In the genomic region with DNA sequence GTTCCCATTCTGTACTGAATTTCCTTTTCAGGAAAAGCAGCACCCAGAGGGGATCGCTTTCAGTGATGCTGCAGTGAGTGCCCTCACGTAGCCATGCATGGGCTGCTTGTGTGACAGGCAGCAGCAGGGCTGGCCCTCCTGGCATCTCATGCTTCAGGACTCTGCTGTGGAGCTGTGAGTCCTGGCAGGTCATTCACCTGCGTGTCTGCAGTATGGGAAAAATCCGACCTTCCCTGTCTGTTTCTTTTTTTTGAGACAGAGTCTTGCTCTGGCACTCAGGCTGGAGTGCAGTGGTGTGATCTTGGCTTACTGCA, we compare ENCODE assay signal across 33 cellular contexts.
"Had no signal": no experiment of that assay in that cellular context is flagged by ENCODE, and none has a peak within 500 bp of the region (broad histone marks: within the 10 kb centered on the region; RNA-seq: fewer than 3 reads in every experiment).

No MANE protein-coding gene starts in this region.

- H3K36me3 ChIP-seq: ascending aorta, cardiac muscle cell had no signal

- H3K36me3 Mint-ChIP-seq: activated CD4-positive, alpha-beta memory T cell treated with anti-CD3 and anti-CD28 coated beads for 36 hours; activated naive CD4-positive, alpha-beta T cell treated with anti-CD3 and anti-CD28 coated beads, Interleukin-2, amount 10 ng/mL, durations not matched to agents 7 days and 5 days; activated naive CD4-positive, alpha-beta T cell treated with anti-CD3 and anti-CD28 coated beads, Interleukin-2, amount 50 U/mL, for 24 hours; activated naive CD8-positive, alpha-beta T cell treated with anti-CD3 and anti-CD28 coated beads, Interleukin-2, amount 10 ng/mL, durations not matched to agents 7 days and 5 days; brain had no signal

- H3K27ac ChIP-seq: ascending aorta, cardiac muscle cell, VCaP had no signal

- H3K27me3 Mint-ChIP-seq: activated B cell treated with CpG ODN at 0.5 μM for 24 hours; activated CD4-positive, alpha-beta memory T cell treated with anti-CD3 and anti-CD28 coated beads for 36 hours; activated CD4-positive, alpha-beta T cell treated with anti-CD3 and anti-CD28 coated beads, Interleukin-2, amount 10 ng/mL, durations not matched to agents 24 days and 14 days; activated CD8-positive, alpha-beta T cell treated with anti-CD3 and anti-CD28 coated beads for 36 hours; activated naive CD4-positive, alpha-beta T cell treated with anti-CD3 and anti-CD28 coated beads, Interleukin-2, amount 50 U/mL, for 24 hours; activated naive CD8-positive, alpha-beta T cell; activated naive CD8-positive, alpha-beta T cell treated with anti-CD3 and anti-CD28 coated beads, Interleukin-2, amount 10 ng/mL, durations not matched to agents 7 days and 5 days; activated naive CD8-positive, alpha-beta T cell treated with anti-CD3 and anti-CD28 coated beads, Interleukin-2, amount 50 U/mL, for 24 hours; brain; central memory CD8-positive, alpha-beta T cell had no signal

- H3K9me3 ChIP-seq: ascending aorta had no signal

- H3K4me3 ChIP-seq: ascending aorta, cardiac muscle cell had no signal

- H3K9me3 Mint-ChIP-seq: activated B cell treated with CpG ODN at 0.5 μM for 24 hours; activated CD4-positive, alpha-beta memory T cell treated with anti-CD3 and anti-CD28 coated beads for 36 hours; activated CD4-positive, alpha-beta T cell treated with anti-CD3 and anti-CD28 coated beads, Interleukin-2, amount 10 ng/mL, durations not matched to agents 24 days and 14 days; activated CD8-positive, alpha-beta T cell treated with anti-CD3 and anti-CD28 coated beads for 36 hours; activated naive CD4-positive, alpha-beta T cell treated with anti-CD3 and anti-CD28 coated beads, Interleukin-2, amount 10 ng/mL, durations not matched to agents 7 days and 5 days; activated naive CD4-positive, alpha-beta T cell treated with anti-CD3 and anti-CD28 coated beads, Interleukin-2, amount 50 U/mL, for 24 hours; activated naive CD8-positive, alpha-beta T cell treated with anti-CD3 and anti-CD28 coated beads, Interleukin-2, amount 10 ng/mL, durations not matched to agents 7 days and 5 days; activated naive CD8-positive, alpha-beta T cell treated with anti-CD3 and anti-CD28 coated beads, Interleukin-2, amount 50 U/mL, for 24 hours; activated T-cell treated with anti-CD3 and anti-CD28 coated beads, Interleukin-2, amount 50 U/mL, for 4 hours; activated T-helper 2 cell treated with anti-CD3 and anti-CD28 coated beads, Interferon-gamma antibody, Interleukin-2, Interleukin-4, amounts not matched to agents 10 μg/mL and 5 μg/mL and 100 μg/mL, durations not matched to agents 14 hours and 24 hours and 36 hours; brain; central memory CD8-positive, alpha-beta T cell; T-helper 1 cell treated with Interleukin-12 subunit alpha and Interleukin-12 subunit beta and Interleukin-4 antibody, amounts not matched to agents 30 μg/mL and 1 μg/mL, for 36 hours; T-helper 2 cell treated with Interferon-gamma antibody and Interleukin-4, amounts not matched to agents 5 μg/mL and 100 μg/mL, for 36 hours had no signal

- H3K27me3 ChIP-seq: ascending aorta, cardiac muscle cell had no signal

- DNase-seq: activated B cell treated with CpG ODN at 0.5 μM for 24 hours; activated CD4-positive, alpha-beta memory T cell treated with anti-CD3 and anti-CD28 coated beads for 36 hours; activated CD4-positive, alpha-beta T cell treated with anti-CD3 and anti-CD28 coated beads for 4 hours; activated CD4-positive, alpha-beta T cell treated with anti-CD3 and anti-CD28 coated beads, Interleukin-2, amount 10 ng/mL, durations not matched to agents 24 days and 14 days; activated CD4-positive, alpha-beta T cell treated with anti-CD3 and anti-CD28 coated beads, Interleukin-2, amount 50 U/mL, for 1 hour; activated CD4-positive, alpha-beta T cell treated with anti-CD3 and anti-CD28 coated beads, Interleukin-2, amount 50 U/mL, for 4 hours; activated CD4-positive, CD25-positive, alpha-beta regulatory T cell treated with anti-CD3 and anti-CD28 coated beads, Interleukin-2, amount 50 U/mL, for 72 hours; activated CD8-positive, alpha-beta T cell treated with anti-CD3 and anti-CD28 coated beads for 36 hours; activated effector memory CD4-positive, alpha-beta T cell treated with Interleukin-2 at 50 U/mL for 16 hours; activated gamma-delta T cell; activated naive CD4-positive, alpha-beta T cell treated with anti-CD3 and anti-CD28 coated beads, Interleukin-2, amount 10 ng/mL, durations not matched to agents 7 days and 5 days; activated naive CD4-positive, alpha-beta T cell treated with Interleukin-2 at 50 U/mL for 16 hours; activated naive CD8-positive, alpha-beta T cell treated with anti-CD3 and anti-CD28 coated beads, Interleukin-2, amount 10 ng/mL, durations not matched to agents 7 days and 5 days; activated naive CD8-positive, alpha-beta T cell treated with anti-CD3 and anti-CD28 coated beads, Interleukin-2, amount 50 U/mL, for 24 hours; activated T-cell treated with anti-CD3 and anti-CD28 coated beads for 4 hours; activated T-cell treated with anti-CD3 and anti-CD28 coated beads, Interleukin-2, amount 50 U/mL, for 1 hour; activated T-cell treated with anti-CD3 and anti-CD28 coated beads, Interleukin-2, amount 50 U/mL, for 4 hours; anterior cingulate cortex; caudate nucleus; SW 1271; T-helper 1 cell; T-helper 2 cell; T-helper 9 cell had no signal

- H3K4me1 Mint-ChIP-seq: brain had no signal

- ATAC-seq: activated CD8-positive, alpha-beta T cell treated with anti-CD3 and anti-CD28 coated beads for 36 hours; activated T-cell treated with anti-CD3 and anti-CD28 coated beads, Interleukin-2, amount 50 U/mL, for 4 hours had no signal

- H3K4me1 ChIP-seq: ascending aorta had no signal

- H3K27ac Mint-ChIP-seq: activated B cell treated with CpG ODN at 0.5 μM for 24 hours; activated CD4-positive, alpha-beta memory T cell treated with anti-CD3 and anti-CD28 coated beads for 36 hours; activated CD4-positive, alpha-beta T cell treated with anti-CD3 and anti-CD28 coated beads, Interleukin-2, amount 10 ng/mL, durations not matched to agents 24 days and 14 days; activated CD8-positive, alpha-beta T cell treated with anti-CD3 and anti-CD28 coated beads for 36 hours; activated naive CD4-positive, alpha-beta T cell treated with anti-CD3 and anti-CD28 coated beads, Interleukin-2, amount 10 ng/mL, durations not matched to agents 7 days and 5 days; activated naive CD4-positive, alpha-beta T cell treated with anti-CD3 and anti-CD28 coated beads, Interleukin-2, amount 50 U/mL, for 24 hours; activated naive CD8-positive, alpha-beta T cell; activated naive CD8-positive, alpha-beta T cell treated with anti-CD3 and anti-CD28 coated beads, Interleukin-2, amount 10 ng/mL, durations not matched to agents 7 days and 5 days; activated naive CD8-positive, alpha-beta T cell treated with anti-CD3 and anti-CD28 coated beads, Interleukin-2, amount 50 U/mL, for 24 hours; activated T-helper 2 cell treated with anti-CD3 and anti-CD28 coated beads, Interferon-gamma antibody, Interleukin-2, Interleukin-4, amounts not matched to agents 10 μg/mL and 5 μg/mL and 100 μg/mL, durations not matched to agents 14 hours and 24 hours and 36 hours; brain; T-helper 1 cell treated with Interleukin-12 subunit alpha and Interleukin-12 subunit beta and Interleukin-4 antibody, amounts not matched to agents 30 μg/mL and 1 μg/mL, for 36 hours; T-helper 2 cell treated with Interferon-gamma antibody and Interleukin-4, amounts not matched to agents 5 μg/mL and 100 μg/mL, for 36 hours had no signal

- H3K4me3 Mint-ChIP-seq: activated B cell treated with CpG ODN at 0.5 μM for 24 hours; activated CD4-positive, alpha-beta memory T cell treated with anti-CD3 and anti-CD28 coated beads for 36 hours; activated CD4-positive, alpha-beta T cell treated with anti-CD3 and anti-CD28 coated beads, Interleukin-2, amount 10 ng/mL, durations not matched to agents 24 days and 14 days; activated CD8-positive, alpha-beta T cell treated with anti-CD3 and anti-CD28 coated beads for 36 hours; activated naive CD4-positive, alpha-beta T cell treated with anti-CD3 and anti-CD28 coated beads, Interleukin-2, amount 10 ng/mL, durations not matched to agents 7 days and 5 days; activated naive CD4-positive, alpha-beta T cell treated with anti-CD3 and anti-CD28 coated beads, Interleukin-2, amount 50 U/mL, for 24 hours; activated naive CD8-positive, alpha-beta T cell; activated naive CD8-positive, alpha-beta T cell treated with anti-CD3 and anti-CD28 coated beads, Interleukin-2, amount 10 ng/mL, durations not matched to agents 7 days and 5 days; activated naive CD8-positive, alpha-beta T cell treated with anti-CD3 and anti-CD28 coated beads, Interleukin-2, amount 50 U/mL, for 24 hours; activated T-cell treated with anti-CD3 and anti-CD28 coated beads, Interleukin-2, amount 50 U/mL, for 4 hours; brain; central memory CD8-positive, alpha-beta T cell; T-helper 1 cell treated with Interleukin-12 subunit alpha and Interleukin-12 subunit beta and Interleukin-4 antibody, amounts not matched to agents 30 μg/mL and 1 μg/mL, for 36 hours; T-helper 2 cell treated with Interferon-gamma antibody and Interleukin-4, amounts not matched to agents 5 μg/mL and 100 μg/mL, for 36 hours had no signal
